Comparison of ENCODE assay signal across 12 cellular contexts in the genomic region with DNA sequence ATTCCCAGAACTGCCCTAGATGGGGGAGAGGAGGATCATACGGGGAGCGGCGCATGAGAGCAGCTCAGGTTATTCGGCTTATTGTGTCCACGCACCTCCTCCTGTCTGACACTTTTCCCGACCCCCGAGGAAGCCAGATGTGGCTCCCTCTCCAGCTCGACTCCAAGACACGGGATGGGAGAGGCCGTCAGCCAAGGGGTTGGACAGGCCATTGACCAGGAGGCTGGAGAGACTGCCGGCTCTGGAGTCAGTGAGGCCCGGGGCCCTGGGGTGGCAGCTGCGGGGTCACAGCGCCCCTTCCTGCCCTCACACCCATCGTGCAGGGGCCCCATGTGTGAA. TPM values are rescaled to one million over a fixed set of nuclear protein-coding genes. Genes with fewer than 3 reads are reported as not detected.
A peak's percentile ranks its signal among the peaks of the same experiment; 100 is the strongest.
DNase-seq lines count a peak whose midpoint lies in the region; ATAC-seq, FAIRE-seq and TF ChIP-seq lines count a peak whose summit lies in the region.
"Had no signal": no experiment of that assay in that cellular context is flagged by ENCODE, and none has a peak within 500 bp of the region (broad histone marks: within the 10 kb centered on the region; RNA-seq: fewer than 3 reads in every experiment).

No MANE protein-coding gene starts in this region.

- CTCF ChIA-PET in A549 (lab: Yijun Ruan, JAX) (interaction anchor here (0.6 to 10.2 kb wide), 81 partner anchors 8 to 466 kb away, joined by 3 to 207 read pairs (median 5); a partner anchor contains a TSS), HEK293T (lab: Yijun Ruan, JAX) (interaction anchor here (0.9 to 1.2 kb wide), 9 partner anchors 8 to 157 kb away, joined by 3 to 7 read pairs (median 3); no protein-coding TSS in a partner anchor)

- 0 out of 5 replicates have a peak, but pooled peaks of 1 of the 2 experiments have one; percentile 18 for TF ChIP-seq RAD21 in A549 (conservative IDR thresholded peaks at IDR 0.05 in 1 of 2, IDR thresholded peaks at IDR 0.05 in 1 of 2)

- H3K36me3 Mint-ChIP-seq in nephron (ENCODE audit: low read depth), result no peaks in the 10 kb centered on the region

- peak overlapping the region; percentile 86 to 91 (median 89) for H3K4me3 Mint-ChIP-seq in nephron

- peak overlapping the region; percentile 86 for H3K4me2 ChIP-seq in A549

- H3K4me1 ChIP-seq in A549 (peaks cover 16% of the 10 kb centered on the region), foreskin keratinocyte (no peaks in the 10 kb centered on the region)
- H3K4me1 ChIP-seq: BE2C had no signal

- DNase-seq in A549 (ENCODE audit: low read depth in 1 of 2, low spot score in 1 of 2), result no peak
- no peak for DNase-seq in HEK293T (ENCODE audit: extremely low spot score)
- no peak for DNase-seq in coronary artery (ENCODE audit: low spot score)
- no peak for DNase-seq in GM03348 (ENCODE audit: low spot score)
- DNase-seq in NCI-H526 (lab: John Stamatoyannopoulos, UW), result no peak
- DNase-seq in foreskin keratinocyte, result no peak

- H3K9me3 Mint-ChIP-seq in nephron, result no peaks in the 10 kb centered on the region

- peaks cover 5% of the 10 kb centered on the region for H3K4me1 Mint-ChIP-seq in nephron

- peak overlapping the region in 1 of 3 experiments; percentile 91 for H3K27ac Mint-ChIP-seq in nephron

- TF ChIP-seq EP300 in A549 (IDR thresholded peaks at IDR 0.05), result no peak

- peak; percentile 26; the same call in 1 of the 3 replicates for TF ChIP-seq CTCF in A549 (IDR thresholded peaks at IDR 0.05)
- TF ChIP-seq CTCF in coronary artery (IDR thresholded peaks at IDR 0.05), result peak; percentile 3
- peak in 1 of 3 experiments; percentile 16 for TF ChIP-seq CTCF in nephron (IDR thresholded peaks at IDR 0.05; ENCODE audit: unreplicated experiment in 3 of 3)
- no peak for TF ChIP-seq CTCF in foreskin keratinocyte (conservative IDR thresholded peaks at IDR 0.05)

- H3K4me3 ChIP-seq in A549 (peak overlapping the region; percentile 48; the same call in 2 of the 3 replicates), coronary artery (peak overlapping the region; percentile 62)

- WGBS in A549 (ENCODE audit: missing lambda C conversion rate), result 16% methylated on average over 15 of the region's 15 CpGs

- H3K27ac ChIP-seq in A549 (no peak overlapping the region), coronary artery (no peak overlapping the region), foreskin keratinocyte (no peak overlapping the region)

- H3K27me3 ChIP-seq in foreskin keratinocyte, result no peaks in the 10 kb centered on the region

- no peak for FAIRE-seq in A549 (lab: Jason Lieb, UNC)
- FAIRE-seq: endometrium, TTC549 had no signal

- TF ChIP-seq POLR2A in A549 (IDR thresholded peaks at IDR 0.05; ENCODE audit: low read length), result no peak

- POLR2A ChIA-PET in A549 (lab: Yijun Ruan, JAX) (interaction anchor here (0.7 to 1.6 kb wide), 12 partner anchors 13 to 235 kb away, joined by 3 to 11 read pairs (median 4); a partner anchor contains a TSS), HEK293T (lab: Yijun Ruan, JAX) (interaction anchor here (0.6 to 1.6 kb wide), 33 partner anchors 8 to 285 kb away, joined by 3 to 13 read pairs (median 4); a partner anchor contains a TSS)

- ATAC-seq in A549 (peak; percentile 20 to 42), foreskin keratinocyte (no peak), GM19463 (IDR thresholded peaks at IDR 0.05; ENCODE audit: unreplicated experiment) (no peak)

- no peaks in the 10 kb centered on the region for H3K9me3 ChIP-seq in A549
- H3K9me3 ChIP-seq: BE2C had no signal

- H3K27me3 Mint-ChIP-seq in nephron (ENCODE audit: low read depth), result peaks cover 81% of the 10 kb centered on the region

TF ChIP-seq in A549, 52 proteins besides CTCF, POLR2A, EP300 and RAD21:
- TF ChIP-seq, protein P1, sequence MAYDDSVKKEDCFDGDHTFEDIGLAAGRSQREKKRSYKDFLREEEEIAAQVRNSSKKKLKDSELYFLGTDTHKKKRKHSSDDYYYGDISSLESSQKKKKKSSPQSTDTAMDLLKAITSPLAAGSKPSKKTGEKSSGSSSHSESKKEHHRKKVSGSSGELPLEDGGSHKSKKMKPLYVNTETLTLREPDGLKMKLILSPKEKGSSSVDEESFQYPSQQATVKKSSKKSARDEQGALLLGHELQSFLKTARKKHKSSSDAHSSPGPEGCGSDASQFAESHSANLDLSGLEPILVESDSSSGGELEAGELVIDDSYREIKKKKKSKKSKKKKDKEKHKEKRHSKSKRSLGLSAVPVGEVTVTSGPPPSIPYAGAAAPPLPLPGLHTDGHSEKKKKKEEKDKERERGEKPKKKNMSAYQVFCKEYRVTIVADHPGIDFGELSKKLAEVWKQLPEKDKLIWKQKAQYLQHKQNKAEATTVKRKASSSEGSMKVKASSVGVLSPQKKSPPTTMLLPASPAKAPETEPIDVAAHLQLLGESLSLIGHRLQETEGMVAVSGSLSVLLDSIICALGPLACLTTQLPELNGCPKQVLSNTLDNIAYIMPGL (CRISPR knock-in tag; IDR thresholded peaks at IDR 0.05; ENCODE audit: borderline replicate concordance), result no peak
TF ChIP-seq in A549: peak in this region for 0.

TF ChIP-seq in HEK293T, 16 proteins besides CTCF, POLR2A, EP300 and RAD21:
- TF ChIP-seq BHLHE40 (IDR thresholded peaks at IDR 0.05; ENCODE audit: borderline replicate concordance) (no peak), CTBP1 (IDR thresholded peaks at IDR 0.05; ENCODE audit: borderline replicate concordance) (0 out of 2 replicates have a peak, but pooled peaks have one; percentile 31)

RNA-seq across cellular contexts. Expression of a gene that starts 2.9 kb away (rescaled TPM):
- polyA plus RNA-seq in A549 (2011; rRNA removed) (18.0 and 21.5 TPM in 2 replicates), A549 (2017; fragmentation: RNase III; extraction: RNeasy Plus Mini Kit Qiagen cat#74134 plus additional on column Dnase treatment) (37.0 to 41.6 TPM (median 40.6 TPM) in 3 replicates), foreskin keratinocyte (387 and 391 TPM in 2 replicates)
- polyA plus RNA-seq in A549 (2012; cell fraction: cytosol; rRNA removed), result 5.7 and 7.9 TPM in 2 replicates
- 5.5 and 8.3 TPM in 2 replicates for polyA plus RNA-seq in A549 (2012; cell fraction: nucleus; rRNA removed)
- 8.1 and 12.2 TPM in 2 replicates for polyA minus RNA-seq in A549 (2011; rRNA and poly(A)+ RNA removed)
- 264 and 272 TPM in 2 replicates for total RNA-seq in foreskin keratinocyte

RNA-seq across cellular contexts. Expression of a gene that starts 17.5 kb away (rescaled TPM):
- 0.28 TPM in 2 replicates for polyA plus RNA-seq in A549 (2011; rRNA removed)
- polyA plus RNA-seq in A549 (2012; cell fraction: cytosol; rRNA removed), result 0.21 and 0.57 TPM in 2 replicates
- polyA plus RNA-seq in A549 (2012; cell fraction: nucleus; rRNA removed), result 0.18 and 0.44 TPM in 2 replicates
- 0.67 to 1.1 TPM (median 0.89 TPM) in 3 replicates for polyA plus RNA-seq in A549 (2017; fragmentation: RNase III; extraction: RNeasy Plus Mini Kit Qiagen cat#74134 plus additional on column Dnase treatment)
- 0.25 and 0.39 TPM in 2 replicates for polyA minus RNA-seq in A549 (2011; rRNA and poly(A)+ RNA removed)
- total RNA-seq in foreskin keratinocyte, result 4.8 and 5.7 TPM in 2 replicates
- 3.4 and 6.4 TPM in 2 replicates for polyA plus RNA-seq in foreskin keratinocyte
- total RNA-seq: left colon had no signal

RNA-seq across cellular contexts. Expression of a gene that starts 20.3 kb away (rescaled TPM):
- not detected in 2 replicates for polyA plus RNA-seq in A549 (2011; rRNA removed)
- polyA plus RNA-seq in A549 (2012; cell fraction: cytosol; rRNA removed), result not detected in 2 replicates
- polyA plus RNA-seq in A549 (2012; cell fraction: nucleus; rRNA removed), result not detected in 2 replicates
- not detected in 3 replicates for polyA plus RNA-seq in A549 (2017; fragmentation: RNase III; extraction: RNeasy Plus Mini Kit Qiagen cat#74134 plus additional on column Dnase treatment)
- polyA minus RNA-seq in A549 (2011; rRNA and poly(A)+ RNA removed), result not detected in 2 replicates
- 9.0 and 12.6 TPM in 2 replicates for total RNA-seq in foreskin keratinocyte
- 8.9 and 14.4 TPM in 2 replicates for polyA plus RNA-seq in foreskin keratinocyte
- total RNA-seq: left colon had no signal

RNA-seq across cellular contexts. Expression of a gene that starts 22.7 kb away (rescaled TPM):
- polyA plus RNA-seq in A549 (2011; rRNA removed) (not detected in 2 replicates), A549 (2017; fragmentation: RNase III; extraction: RNeasy Plus Mini Kit Qiagen cat#74134 plus additional on column Dnase treatment) (not detected in 3 replicates), foreskin keratinocyte (not detected in 2 replicates)
- 0.03 TPM in 1 of 2 replicates, not detected in the other for polyA plus RNA-seq in A549 (2012; cell fraction: cytosol; rRNA removed)
- not detected in 2 replicates for polyA plus RNA-seq in A549 (2012; cell fraction: nucleus; rRNA removed)
- polyA minus RNA-seq in A549 (2011; rRNA and poly(A)+ RNA removed), result not detected in 2 replicates
- total RNA-seq in foreskin keratinocyte, result not detected in 2 replicates
- total RNA-seq: left colon had no signal

RNA-seq across cellular contexts. Expression of a gene that starts 34.8 kb away (rescaled TPM):
- polyA plus RNA-seq in A549 (2011; rRNA removed), result 335 and 446 TPM in 2 replicates
- 741 and 749 TPM in 2 replicates for polyA plus RNA-seq in A549 (2012; cell fraction: cytosol; rRNA removed)
- 488 and 490 TPM in 2 replicates for polyA plus RNA-seq in A549 (2012; cell fraction: nucleus; rRNA removed)
- polyA plus RNA-seq in A549 (2017; fragmentation: RNase III; extraction: RNeasy Plus Mini Kit Qiagen cat#74134 plus additional on column Dnase treatment), result 257 to 282 TPM (median 257 TPM) in 3 replicates
- polyA minus RNA-seq in A549 (2011; rRNA and poly(A)+ RNA removed), result 346 and 499 TPM in 2 replicates
- 143 and 152 TPM in 2 replicates for total RNA-seq in foreskin keratinocyte
- 196 and 202 TPM in 2 replicates for polyA plus RNA-seq in foreskin keratinocyte

Comparison
In these comparisons a context has a peak if more than half of its experiments do, and no peak if none do; other contexts are left out.
1. ATAC-seq: peak in A549 (2 of 2); none in foreskin keratinocyte (single experiment) and GM19463 (single experiment).